Comparison of ENCODE assay signal across 8 cellular contexts in the genomic region with DNA sequence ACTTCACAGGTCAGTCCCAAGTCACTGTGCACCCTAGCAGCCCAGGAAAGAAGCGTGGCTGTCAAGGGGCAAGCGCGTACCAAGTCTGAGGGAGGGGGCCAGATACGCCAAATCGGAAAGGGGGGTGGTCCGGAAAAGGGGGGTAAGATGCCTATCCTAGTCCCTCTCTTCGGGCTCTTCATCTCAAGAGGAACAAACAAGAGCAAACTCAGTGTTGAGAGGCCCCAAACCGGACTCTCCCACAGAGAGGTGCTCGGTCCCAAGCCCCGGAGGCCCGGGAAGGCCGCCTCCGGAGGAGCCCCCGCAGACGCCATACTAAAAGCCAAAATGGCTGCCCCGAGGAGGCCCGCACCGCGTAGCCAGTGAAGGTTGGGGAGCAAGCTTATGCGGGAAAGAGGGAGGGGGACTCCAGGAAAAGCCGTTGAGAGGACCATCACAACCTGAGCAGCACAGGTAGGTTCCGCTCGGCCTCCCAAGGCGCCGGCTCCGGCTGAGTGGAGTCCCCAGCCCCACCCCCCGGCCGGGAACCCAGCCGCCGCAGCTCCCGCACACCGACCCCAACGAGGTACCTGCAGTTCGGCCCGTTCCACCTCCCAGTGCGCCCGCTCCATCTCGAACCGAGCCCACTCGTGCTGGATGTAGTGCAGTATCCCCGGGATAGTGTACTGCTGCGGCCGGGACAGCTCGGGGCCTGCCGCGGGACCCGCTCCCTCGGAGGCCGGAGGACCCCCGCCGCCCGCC. TPM values are rescaled to one million over a fixed set of nuclear protein-coding genes. Genes with fewer than 3 reads are reported as not detected.
DNase-seq lines count a peak whose midpoint lies in the region; ATAC-seq, FAIRE-seq and TF ChIP-seq lines count a peak whose summit lies in the region.

A gene with protein sequence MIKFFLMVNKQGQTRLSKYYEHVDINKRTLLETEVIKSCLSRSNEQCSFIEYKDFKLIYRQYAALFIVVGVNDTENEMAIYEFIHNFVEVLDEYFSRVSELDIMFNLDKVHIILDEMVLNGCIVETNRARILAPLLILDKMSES (plus strand): TSS at position 315 of the 741 bp plus-strand sequence. CDS start 40,548 bp downstream, outside the sequence.

- CTCF ChIA-PET in CD4-positive, alpha-beta T cell (lab: Charles Lee): interaction anchor here (0.6 to 2.2 kb wide), 4 partner anchors 45 to 182 kb away, joined by 3 to 9 read pairs (median 4); a partner anchor contains a TSS

- H3K36me3 ChIP-seq in kidney (ENCODE audit: control insufficient read depth in 1 of 2, insufficient read depth in 2 of 2, low read length in 2 of 2): no peaks in the 10 kb centered on the region

- peak; percentile 34 for ATAC-seq in CD4-positive, alpha-beta T cell (ENCODE audit: poor library complexity)
- ATAC-seq in GM21447 (IDR thresholded peaks at IDR 0.05; ENCODE audit: unreplicated experiment): peak; percentile 12

- H3K9ac ChIP-seq in kidney (ENCODE audit: low read length in 2 of 2): peak within 1 kb of the TSS; percentile 91 to 95

- H3K27ac ChIP-seq in CD4-positive, alpha-beta T cell (ENCODE audit: low read depth, low read length): peak within 1 kb of the TSS; percentile 87
- H3K27ac ChIP-seq in kidney (ENCODE audit: low read depth in 2 of 2, low read length in 2 of 2): peak within 1 kb of the TSS; percentile 96 to 98

- POLR2A ChIA-PET in CD4-positive, alpha-beta T cell (lab: Charles Lee): interaction anchor here (1.0 to 2.1 kb wide), 15 partner anchors 7 to 467 kb away, joined by 3 to 63 read pairs (median 4); a partner anchor contains a TSS

- DNase-seq in CD4-positive, alpha-beta T cell: peak; percentile 22 to 56 (median 36)
- DNase-seq in NAMALWA (ENCODE audit: low spot score) (peak; percentile 66), cardiac fibroblast (ENCODE audit: low read depth in 2 of 2) (no peak), kidney (peak; percentile 89), middle frontal gyrus (ENCODE audit: extremely low spot score, low spot score) (no peak)
- peak; percentile 11 to 38 (median 30) for DNase-seq in activated CD4-positive, CD25-positive, alpha-beta regulatory T cell (lab: John Stamatoyannopoulos, UW)
- peak; percentile 26 to 29 for DNase-seq in stimulated activated CD4-positive, alpha-beta T cell treated with anti-CD3 and anti-CD28 coated beads, Interleukin-15, amount 100 ng/mL, for 1 hour (ENCODE audit: low read depth in 1 of 2, low spot score in 1 of 2)

- intact Hi-C loops in CD4-positive, alpha-beta T cell (cut with DNase I, micrococcal nuclease): loop anchor here (5.0 to 10.0 kb wide), 9 partner anchors 48 to 1179 kb away; a partner anchor contains a TSS
- intact Hi-C loops in kidney (cut with DNase I): no loop called here

- H3K27ac Mint-ChIP-seq in CD4-positive, alpha-beta T cell: peak within 1 kb of the TSS; percentile 94

- peaks cover 42% of the 10 kb centered on the region for H3K36me3 Mint-ChIP-seq in CD4-positive, alpha-beta T cell (ENCODE audit: low read depth)

- peak within 1 kb of the TSS; percentile 98 for H3K4me3 Mint-ChIP-seq in CD4-positive, alpha-beta T cell

- no peaks in the 10 kb centered on the region for H3K27me3 ChIP-seq in CD4-positive, alpha-beta T cell (ENCODE audit: control insufficient read depth, insufficient read depth, low read length)

- no peaks in the 10 kb centered on the region for H3K9me3 ChIP-seq in CD4-positive, alpha-beta T cell (ENCODE audit: control insufficient read depth, low read length)
- no peaks in the 10 kb centered on the region for H3K9me3 ChIP-seq in kidney (ENCODE audit: control insufficient read depth in 1 of 2, low read length in 2 of 2)

- no peaks in the 10 kb centered on the region for H3K27me3 Mint-ChIP-seq in CD4-positive, alpha-beta T cell

- TF ChIP-seq CTCF in CD4-positive, alpha-beta T cell (IDR thresholded peaks at IDR 0.05): no peak
- TF ChIP-seq CTCF in cardiac fibroblast (IDR thresholded peaks at IDR 0.05; ENCODE audit: low read depth, low read length) (no peak), kidney (IDR thresholded peaks at IDR 0.05; ENCODE audit: borderline replicate concordance, extremely low read depth, insufficient read depth) (no peak)

- no peak for FAIRE-seq in kidney (lab: Jason Lieb, UNC)

- no peaks in the 10 kb centered on the region for H3K9me3 Mint-ChIP-seq in CD4-positive, alpha-beta T cell

- peaks cover 61% of the 10 kb centered on the region for H3K4me1 Mint-ChIP-seq in CD4-positive, alpha-beta T cell (ENCODE audit: low read depth)

- H3K4me3 ChIP-seq in cardiac fibroblast (replicated peaks in 1 of 2; ENCODE audit: low read depth in 2 of 2, low read length in 2 of 2) (peak within 1 kb of the TSS; percentile 95 to 97), kidney (ENCODE audit: low read length in 2 of 2) (peak within 1 kb of the TSS; percentile 80 to 97)

- peaks cover 0 to 3% of the 10 kb centered on the region in 2 donors for H3K4me1 ChIP-seq in kidney (ENCODE audit: control insufficient read depth in 1 of 2, insufficient read depth in 1 of 2, low read depth in 1 of 2, low read length in 2 of 2)

RNA-seq across cellular contexts. Expression of the gene that starts here (rescaled TPM):
- total RNA-seq in CD4-positive, alpha-beta T cell: 10 to 100 TPM in 1 of 2 experiments, 1 to 10 TPM in 1; 9.8 to 12.1 TPM
- total RNA-seq in kidney: 12.0 TPM
- polyA plus RNA-seq in kidney (ENCODE audit: insufficient read depth, low read depth, low replicate concordance): 9.0 TPM

Comparison
In these comparisons a context has a peak if more than half of its experiments do, and no peak if none do; other contexts are left out.
1. DNase-seq: peak in CD4-positive, alpha-beta T cell (10 of 10), NAMALWA (single experiment), activated CD4-positive, CD25-positive, alpha-beta regulatory T cell (4 of 4), kidney (single experiment) and stimulated activated CD4-positive, alpha-beta T cell treated with anti-CD3 and anti-CD28 coated beads, Interleukin-15, amount 100 ng/mL, for 1 hour (2 of 2); none in cardiac fibroblast (0 of 2) and middle frontal gyrus (single experiment).